11 cellular contexts compared by ENCODE assay signal in genomic region chr15:66459818-66460615, GRCh38. TPM values are rescaled to one million over a fixed set of nuclear protein-coding genes. Genes with fewer than 3 reads are reported as not detected.
DNase-seq lines count a peak whose midpoint lies in the region; ATAC-seq and TF ChIP-seq lines count a peak whose summit lies in the region.
"Had no signal": no experiment of that assay in that cellular context is flagged by ENCODE, and none has a peak within 500 bp of the region (broad histone marks: within the 10 kb centered on the region; RNA-seq: fewer than 3 reads in every experiment).

No MANE protein-coding gene starts in this region.

- CTCF ChIA-PET in mammary epithelial cell (lab: Charles Lee; ENCODE audit: low non-redundant PET), result no interaction called here

- 18% methylated on average over 3 of the region's 3 CpGs for whole genome bisulfite sequencing in mammary epithelial cell (ENCODE audit: low coverage, missing lambda C conversion rate)

- H4K20me1 ChIP-seq in mammary epithelial cell (ENCODE audit: insufficient read depth, low read length), result no peaks in the 10 kb centered on the region

- intact Hi-C loops in mammary epithelial cell (cut with micrococcal nuclease), result loop anchor here (1.0 to 5.0 kb wide), 3 partner anchors 37 to 104 kb away; partner anchors contain the start of genes MAP2K1, SNAPC5 and TIPIN

- no peaks in the 10 kb centered on the region for H3K27me3 Mint-ChIP-seq in T-helper 1 cell treated with Interleukin-12 subunit alpha and Interleukin-12 subunit beta and Interleukin-4 antibody, amounts not matched to agents 30 μg/mL and 1 μg/mL, for 36 hours (ENCODE audit: low read depth)
- H3K27me3 Mint-ChIP-seq in natural killer cell treated with Interleukin-12 subunit alpha and Interleukin-12 subunit beta and Interleukin-15 and Interleukin-18, amount 100 ng/mL, for 72 hours, result no peaks in the 10 kb centered on the region

- H3K27ac ChIP-seq in mammary epithelial cell (ENCODE audit: insufficient read depth, low read depth, low read length), result peak overlapping the region; percentile 96

- no peaks in the 10 kb centered on the region for H3K9me3 Mint-ChIP-seq in T-helper 1 cell treated with Interleukin-12 subunit alpha and Interleukin-12 subunit beta and Interleukin-4 antibody, amounts not matched to agents 30 μg/mL and 1 μg/mL, for 36 hours
- no peaks in the 10 kb centered on the region for H3K9me3 Mint-ChIP-seq in natural killer cell treated with Interleukin-12 subunit alpha and Interleukin-12 subunit beta and Interleukin-15 and Interleukin-18, amount 100 ng/mL, for 72 hours

- peaks cover 11% of the 10 kb centered on the region for H3K4me1 Mint-ChIP-seq in T-helper 1 cell treated with Interleukin-12 subunit alpha and Interleukin-12 subunit beta and Interleukin-4 antibody, amounts not matched to agents 30 μg/mL and 1 μg/mL, for 36 hours (ENCODE audit: low read depth)
- H3K4me1 Mint-ChIP-seq in natural killer cell treated with Interleukin-12 subunit alpha and Interleukin-12 subunit beta and Interleukin-15 and Interleukin-18, amount 100 ng/mL, for 72 hours (ENCODE audit: low read depth in 2 of 2), result peaks cover 14 to 18% of the 10 kb centered on the region in 2 donors

- H3K4me1 ChIP-seq in mammary epithelial cell (ENCODE audit: insufficient read depth, low read length), result peaks cover 45% of the 10 kb centered on the region

- peak overlapping the region; percentile 79 for H3K4me2 ChIP-seq in mammary epithelial cell (ENCODE audit: insufficient read depth, low read depth, low read length)

- in situ Hi-C loops in mammary epithelial cell (cut with MboI; ENCODE audit: low sequenced_read_pairs in 2 of 2), result no loop called here

- peak overlapping the region; percentile 68 for H3K9ac ChIP-seq in mammary epithelial cell (ENCODE audit: insufficient read depth, low read length)

- peaks cover 52% of the 10 kb centered on the region for H3K79me2 ChIP-seq in mammary epithelial cell (ENCODE audit: insufficient read depth, low read length)

- H3K36me3 ChIP-seq in mammary epithelial cell (ENCODE audit: insufficient read depth, low read length), result peaks cover under 1% of the 10 kb centered on the region

- ATAC-seq in natural killer cell treated with Interleukin-12 subunit alpha and Interleukin-12 subunit beta and Interleukin-15 and Interleukin-18, amount 100 ng/mL, for 72 hours, result peak in 1 of 2 donors; percentile 55
- no peak for ATAC-seq in GM18870 (IDR thresholded peaks at IDR 0.05; ENCODE audit: unreplicated experiment)

- dilution Hi-C loops in mammary epithelial cell (cut with HindIII; ENCODE audit: low sequenced_read_pairs), result no loop called here

- no peak overlapping the region for H3K4me3 Mint-ChIP-seq in T-helper 1 cell treated with Interleukin-12 subunit alpha and Interleukin-12 subunit beta and Interleukin-4 antibody, amounts not matched to agents 30 μg/mL and 1 μg/mL, for 36 hours
- no peak overlapping the region for H3K4me3 Mint-ChIP-seq in natural killer cell treated with Interleukin-12 subunit alpha and Interleukin-12 subunit beta and Interleukin-15 and Interleukin-18, amount 100 ng/mL, for 72 hours

- TF ChIP-seq CTCF in mammary epithelial cell (conservative IDR thresholded peaks at IDR 0.05 in 1 of 2, IDR thresholded peaks at IDR 0.05 in 1 of 2; ENCODE audit: extremely low read depth in 1 of 2, insufficient read depth in 1 of 2, low read depth in 1 of 2, low read length in 2 of 2), result no peak

- H3K9me3 ChIP-seq in mammary epithelial cell (replicated peaks; ENCODE audit: insufficient read depth, low read length), result no peaks in the 10 kb centered on the region

- peak overlapping the region in 1 of 3 experiments; percentile 17 for H3K4me3 ChIP-seq in mammary epithelial cell (replicated peaks in 1 of 3; ENCODE audit: insufficient read depth in 1 of 3, low read depth in 2 of 3, low read length in 3 of 3)
- H3K4me3 ChIP-seq: skin epidermis had no signal

- no peaks in the 10 kb centered on the region for H3K27me3 ChIP-seq in mammary epithelial cell (ENCODE audit: insufficient read depth, low read length)

- DNase-seq in T-helper 1 cell, result no peak
- peak; percentile 9 for DNase-seq in LHCN-M2 (ENCODE audit: low read depth)
- DNase-seq in mammary epithelial cell, result peak; percentile 83
- DNase-seq in natural killer cell treated with Interleukin-12 subunit alpha and Interleukin-12 subunit beta and Interleukin-15 and Interleukin-18, amount 100 ng/mL, for 72 hours (ENCODE audit: low spot score), result no peak
- no peak for DNase-seq in NCI-H82 (lab: John Stamatoyannopoulos, UW)
- no peak for DNase-seq in pons (ENCODE audit: low spot score)
- DNase-seq: activated gamma-delta T cell, T1000 had no signal

- TSS peak; percentile 44 for BruUV-seq in mammary epithelial cell (replicated peaks; lab: Mats Ljungman, UMichigan)

- peak overlapping the region; percentile 56 for H2AFZ ChIP-seq in mammary epithelial cell (ENCODE audit: low read depth, low read length)

- peak overlapping the region; percentile 2 for H3K27ac Mint-ChIP-seq in T-helper 1 cell treated with Interleukin-12 subunit alpha and Interleukin-12 subunit beta and Interleukin-4 antibody, amounts not matched to agents 30 μg/mL and 1 μg/mL, for 36 hours
- peak overlapping the region; percentile 6 to 23 for H3K27ac Mint-ChIP-seq in natural killer cell treated with Interleukin-12 subunit alpha and Interleukin-12 subunit beta and Interleukin-15 and Interleukin-18, amount 100 ng/mL, for 72 hours

- peaks cover 24% of the 10 kb centered on the region for H3K36me3 Mint-ChIP-seq in T-helper 1 cell treated with Interleukin-12 subunit alpha and Interleukin-12 subunit beta and Interleukin-4 antibody, amounts not matched to agents 30 μg/mL and 1 μg/mL, for 36 hours (ENCODE audit: low read depth)
- peaks cover 11% of the 10 kb centered on the region for H3K36me3 Mint-ChIP-seq in natural killer cell treated with Interleukin-12 subunit alpha and Interleukin-12 subunit beta and Interleukin-15 and Interleukin-18, amount 100 ng/mL, for 72 hours

RNA-seq across cellular contexts. Expression of gene SNAPC5, which starts 37.5 kb away (rescaled TPM):
- total RNA-seq in LHCN-M2 (2014; rRNA removed), result 14.5 and 17.6 TPM in 2 replicates
- 18.5 TPM for polyA plus RNA-seq in LHCN-M2 (2012)
- 10 to 100 TPM; 11.2 to 21.3 TPM for total RNA-seq in mammary epithelial cell
- 25.4 TPM for polyA plus RNA-seq in mammary epithelial cell
- 1.4 TPM for polyA minus RNA-seq in mammary epithelial cell
- 10 to 100 TPM; 21.8 to 30.8 TPM for total RNA-seq in natural killer cell treated with Interleukin-12 subunit alpha and Interleukin-12 subunit beta and Interleukin-15 and Interleukin-18, amount 100 ng/mL, for 72 hours

RNA-seq across cellular contexts. Expression of gene RPL4, which starts 44.6 kb away (rescaled TPM):
- total RNA-seq in LHCN-M2 (2014; rRNA removed), result 4,112 and 6,708 TPM in 2 replicates
- 3,484 TPM for polyA plus RNA-seq in LHCN-M2 (2012)
- 1,000 to 10,000 TPM; 2,956 to 3,547 TPM for total RNA-seq in mammary epithelial cell
- polyA plus RNA-seq in mammary epithelial cell, result 4,438 TPM
- 3,877 TPM for polyA minus RNA-seq in mammary epithelial cell
- 1,000 to 10,000 TPM; 1,786 to 1,827 TPM for total RNA-seq in natural killer cell treated with Interleukin-12 subunit alpha and Interleukin-12 subunit beta and Interleukin-15 and Interleukin-18, amount 100 ng/mL, for 72 hours

RNA-seq across cellular contexts. Expression of gene ZWILCH, which starts 45.1 kb away (rescaled TPM):
- total RNA-seq in LHCN-M2 (2014; rRNA removed) (44.9 and 51.1 TPM in 2 replicates), mammary epithelial cell (10 to 100 TPM in 1 of 2 donors, 1 to 10 TPM in 1; 8.5 to 26.9 TPM)
- polyA plus RNA-seq in LHCN-M2 (2012), result 9.9 TPM
- polyA plus RNA-seq in mammary epithelial cell, result 24.3 TPM
- 22.9 TPM for polyA minus RNA-seq in mammary epithelial cell
- 10 to 100 TPM; 24.6 to 45.0 TPM for total RNA-seq in natural killer cell treated with Interleukin-12 subunit alpha and Interleukin-12 subunit beta and Interleukin-15 and Interleukin-18, amount 100 ng/mL, for 72 hours

Comparison
In these comparisons a context has a peak if more than half of its experiments do, and no peak if none do; other contexts are left out.
1. DNase-seq: peak in LHCN-M2 (single experiment) and mammary epithelial cell (single experiment); none in T-helper 1 cell (0 of 5), natural killer cell treated with Interleukin-12 subunit alpha and Interleukin-12 subunit beta and Interleukin-15 and Interleukin-18, amount 100 ng/mL, for 72 hours (single experiment), NCI-H82 (single experiment) and pons (single experiment).